Comparison of ENCODE assay signal across 1 cellular context in the genomic region with DNA sequence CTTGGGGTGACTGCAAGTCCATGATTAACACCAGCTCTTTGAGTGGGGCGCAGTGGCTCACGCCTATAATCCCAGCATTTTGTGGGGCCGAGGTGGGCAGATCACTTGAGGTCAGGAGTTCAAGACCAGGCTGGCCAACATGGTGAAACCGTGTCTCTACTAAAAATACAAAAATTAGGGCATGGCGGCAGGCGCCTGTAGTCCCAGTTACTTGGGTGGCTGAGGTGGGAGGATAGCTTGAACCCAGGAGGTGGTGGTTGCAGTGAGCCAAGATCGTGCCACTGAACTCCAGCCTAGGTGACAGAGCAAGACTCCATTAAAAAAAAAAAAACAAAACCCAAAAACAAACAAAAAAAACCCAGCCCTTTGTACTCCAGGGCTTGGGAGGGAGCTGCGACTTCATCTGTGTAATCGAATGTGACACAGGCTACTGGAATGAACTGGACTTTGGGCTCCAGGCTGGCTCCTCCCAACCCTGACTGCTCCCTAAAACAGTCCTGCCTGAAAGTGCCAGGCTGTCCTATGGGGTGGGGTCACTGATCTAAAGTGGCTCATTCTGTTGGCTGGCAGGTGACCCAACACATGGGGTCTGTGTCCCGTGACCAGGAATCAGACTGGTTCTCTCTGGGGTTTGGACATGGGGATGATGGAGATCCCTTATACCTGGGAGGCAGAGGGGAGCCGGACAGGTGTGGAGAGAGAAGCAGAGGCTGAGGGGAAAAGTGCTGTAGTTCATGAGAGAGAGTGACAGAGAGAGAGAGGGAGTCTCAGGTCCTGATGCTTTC.
TF ChIP-seq lines count a peak whose summit lies in the region.

No MANE protein-coding gene starts in this region.

TF ChIP-seq in HepG2, 621 proteins besides CTCF, POLR2A, EP300 and RAD21 (continued from another document and continues in another):
- TF ChIP-seq TAF15 (IDR thresholded peaks at IDR 0.05; ENCODE audit: low read depth, low read length, poor library complexity, severe bottlenecking) (no peak), ZNF781 (CRISPR knock-in tag; IDR thresholded peaks at IDR 0.05; ENCODE audit: borderline replicate concordance, not compliant biosample characterization) (no peak), ONECUT2 (CRISPR knock-in tag; IDR thresholded peaks at IDR 0.05) (no peak), ZNF510 (CRISPR knock-in tag; IDR thresholded peaks at IDR 0.05; ENCODE audit: low read depth) (no peak), SALL2 (CRISPR knock-in tag; IDR thresholded peaks at IDR 0.05) (no peak), ZNF30 (CRISPR knock-in tag; IDR thresholded peaks at IDR 0.05) (no peak), ZFP90 (CRISPR knock-in tag; IDR thresholded peaks at IDR 0.05; ENCODE audit: borderline replicate concordance) (no peak), ZNF709 (CRISPR knock-in tag; IDR thresholded peaks at IDR 0.05) (no peak), ZNF660 (CRISPR knock-in tag; IDR thresholded peaks at IDR 0.05; ENCODE audit: borderline replicate concordance, low read depth) (no peak), SIX4 (CRISPR knock-in tag; IDR thresholded peaks at IDR 0.05) (no peak), EZH2 (conservative IDR thresholded peaks at IDR 0.05; ENCODE audit: low read depth, low read length) (no peak), ZNF557 (CRISPR knock-in tag; IDR thresholded peaks at IDR 0.05) (0 out of 2 replicates have a peak, but pooled peaks have one; percentile 5), DPF2 (CRISPR knock-in tag; IDR thresholded peaks at IDR 0.05; ENCODE audit: borderline replicate concordance, low read depth) (peak; percentile 74; the same call in 1 of the 2 replicates), FOXK1 (CRISPR knock-in tag; IDR thresholded peaks at IDR 0.05; ENCODE audit: borderline replicate concordance, low read depth) (no peak; the same call in 1 of the 2 replicates), ZNF230 (CRISPR knock-in tag; IDR thresholded peaks at IDR 0.05) (no peak), RFX5 (IDR thresholded peaks at IDR 0.05; ENCODE audit: low read depth, low read length) (no peak), DMAP1 (CRISPR knock-in tag; IDR thresholded peaks at IDR 0.05) (no peak), GZF1 (CRISPR knock-in tag; IDR thresholded peaks at IDR 0.05) (0 out of 2 replicates have a peak, but pooled peaks have one; percentile 35), ZNF556 (CRISPR knock-in tag; IDR thresholded peaks at IDR 0.05; ENCODE audit: borderline replicate concordance) (no peak), SMAD9 (CRISPR knock-in tag; IDR thresholded peaks at IDR 0.05) (no peak), ZNF670 (CRISPR knock-in tag; IDR thresholded peaks at IDR 0.05; ENCODE audit: borderline replicate concordance) (0 out of 2 replicates have a peak, but pooled peaks have one; percentile 62), ZNF205 (CRISPR knock-in tag; IDR thresholded peaks at IDR 0.05) (no peak), ZMYM3 (CRISPR knock-in tag; IDR thresholded peaks at IDR 0.05) (peak; percentile 65; the same call in 1 of the 2 replicates), CC2D1A (CRISPR knock-in tag; IDR thresholded peaks at IDR 0.05) (no peak), MEIS1 (CRISPR knock-in tag; IDR thresholded peaks at IDR 0.05; ENCODE audit: borderline replicate concordance) (no peak), ATF7-NPFF (CRISPR knock-in tag; IDR thresholded peaks at IDR 0.05; ENCODE audit: low read depth) (no peak), ZKSCAN5 (CRISPR knock-in tag; IDR thresholded peaks at IDR 0.05) (no peak), BHLHE40 (IDR thresholded peaks at IDR 0.05; ENCODE audit: low read length) (peak; percentile 73), ZNF468 (CRISPR knock-in tag; IDR thresholded peaks at IDR 0.05) (no peak), CBX2 (IDR thresholded peaks at IDR 0.05; ENCODE audit: low read depth, low read length) (no peak), CBX2 (CRISPR knock-in tag; IDR thresholded peaks at IDR 0.05; ENCODE audit: low read depth) (no peak), MBNL3 (CRISPR knock-in tag; conservative IDR thresholded peaks at IDR 0.05) (no peak), ZNF605 (CRISPR knock-in tag; IDR thresholded peaks at IDR 0.05) (peak; percentile 81), MAFF (IDR thresholded peaks at IDR 0.05; ENCODE audit: low read depth, low read length) (no peak), ZNF891 (CRISPR knock-in tag; IDR thresholded peaks at IDR 0.05) (no peak), ZNF644 (CRISPR knock-in tag; IDR thresholded peaks at IDR 0.05; ENCODE audit: low read depth) (peak; percentile 17; the same call in 1 of the 2 replicates), GFI1 (CRISPR knock-in tag; IDR thresholded peaks at IDR 0.05; ENCODE audit: borderline replicate concordance) (peak; percentile 74; the same call in 1 of the 2 replicates), TBX2 (CRISPR knock-in tag; IDR thresholded peaks at IDR 0.05; ENCODE audit: borderline replicate concordance) (peak; percentile 84)
- TF ChIP-seq, protein P1, sequence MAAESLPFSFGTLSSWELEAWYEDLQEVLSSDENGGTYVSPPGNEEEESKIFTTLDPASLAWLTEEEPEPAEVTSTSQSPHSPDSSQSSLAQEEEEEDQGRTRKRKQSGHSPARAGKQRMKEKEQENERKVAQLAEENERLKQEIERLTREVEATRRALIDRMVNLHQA (CRISPR knock-in tag; IDR thresholded peaks at IDR 0.05): no peak
- TF ChIP-seq, protein P2, sequence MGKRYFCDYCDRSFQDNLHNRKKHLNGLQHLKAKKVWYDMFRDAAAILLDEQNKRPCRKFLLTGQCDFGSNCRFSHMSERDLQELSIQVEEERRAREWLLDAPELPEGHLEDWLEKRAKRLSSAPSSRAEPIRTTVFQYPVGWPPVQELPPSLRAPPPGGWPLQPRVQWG (CRISPR knock-in tag; IDR thresholded peaks at IDR 0.05; ENCODE audit: borderline replicate concordance, low read depth): no peak
- TF ChIP-seq, protein P3, sequence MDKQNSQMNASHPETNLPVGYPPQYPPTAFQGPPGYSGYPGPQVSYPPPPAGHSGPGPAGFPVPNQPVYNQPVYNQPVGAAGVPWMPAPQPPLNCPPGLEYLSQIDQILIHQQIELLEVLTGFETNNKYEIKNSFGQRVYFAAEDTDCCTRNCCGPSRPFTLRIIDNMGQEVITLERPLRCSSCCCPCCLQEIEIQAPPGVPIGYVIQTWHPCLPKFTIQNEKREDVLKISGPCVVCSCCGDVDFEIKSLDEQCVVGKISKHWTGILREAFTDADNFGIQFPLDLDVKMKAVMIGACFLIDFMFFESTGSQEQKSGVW (CRISPR knock-in tag; IDR thresholded peaks at IDR 0.05; ENCODE audit: borderline replicate concordance): no peak
- TF ChIP-seq, protein P4, sequence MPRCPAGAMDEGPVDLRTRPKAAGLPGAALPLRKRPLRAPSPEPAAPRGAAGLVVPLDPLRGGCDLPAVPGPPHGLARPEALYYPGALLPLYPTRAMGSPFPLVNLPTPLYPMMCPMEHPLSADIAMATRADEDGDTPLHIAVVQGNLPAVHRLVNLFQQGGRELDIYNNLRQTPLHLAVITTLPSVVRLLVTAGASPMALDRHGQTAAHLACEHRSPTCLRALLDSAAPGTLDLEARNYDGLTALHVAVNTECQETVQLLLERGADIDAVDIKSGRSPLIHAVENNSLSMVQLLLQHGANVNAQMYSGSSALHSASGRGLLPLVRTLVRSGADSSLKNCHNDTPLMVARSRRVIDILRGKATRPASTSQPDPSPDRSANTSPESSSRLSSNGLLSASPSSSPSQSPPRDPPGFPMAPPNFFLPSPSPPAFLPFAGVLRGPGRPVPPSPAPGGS (CRISPR knock-in tag; IDR thresholded peaks at IDR 0.05): no peak
- TF ChIP-seq, protein P5, sequence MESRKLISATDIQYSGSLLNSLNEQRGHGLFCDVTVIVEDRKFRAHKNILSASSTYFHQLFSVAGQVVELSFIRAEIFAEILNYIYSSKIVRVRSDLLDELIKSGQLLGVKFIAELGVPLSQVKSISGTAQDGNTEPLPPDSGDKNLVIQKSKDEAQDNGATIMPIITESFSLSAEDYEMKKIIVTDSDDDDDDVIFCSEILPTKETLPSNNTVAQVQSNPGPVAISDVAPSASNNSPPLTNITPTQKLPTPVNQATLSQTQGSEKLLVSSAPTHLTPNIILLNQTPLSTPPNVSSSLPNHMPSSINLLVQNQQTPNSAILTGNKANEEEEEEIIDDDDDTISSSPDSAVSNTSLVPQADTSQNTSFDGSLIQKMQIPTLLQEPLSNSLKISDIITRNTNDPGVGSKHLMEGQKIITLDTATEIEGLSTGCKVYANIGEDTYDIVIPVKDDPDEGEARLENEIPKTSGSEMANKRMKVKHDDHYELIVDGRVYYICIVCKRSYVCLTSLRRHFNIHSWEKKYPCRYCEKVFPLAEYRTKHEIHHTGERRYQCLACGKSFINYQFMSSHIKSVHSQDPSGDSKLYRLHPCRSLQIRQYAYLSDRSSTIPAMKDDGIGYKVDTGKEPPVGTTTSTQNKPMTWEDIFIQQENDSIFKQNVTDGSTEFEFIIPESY (CRISPR knock-in tag; IDR thresholded peaks at IDR 0.05): no peak
- TF ChIP-seq, protein P6, sequence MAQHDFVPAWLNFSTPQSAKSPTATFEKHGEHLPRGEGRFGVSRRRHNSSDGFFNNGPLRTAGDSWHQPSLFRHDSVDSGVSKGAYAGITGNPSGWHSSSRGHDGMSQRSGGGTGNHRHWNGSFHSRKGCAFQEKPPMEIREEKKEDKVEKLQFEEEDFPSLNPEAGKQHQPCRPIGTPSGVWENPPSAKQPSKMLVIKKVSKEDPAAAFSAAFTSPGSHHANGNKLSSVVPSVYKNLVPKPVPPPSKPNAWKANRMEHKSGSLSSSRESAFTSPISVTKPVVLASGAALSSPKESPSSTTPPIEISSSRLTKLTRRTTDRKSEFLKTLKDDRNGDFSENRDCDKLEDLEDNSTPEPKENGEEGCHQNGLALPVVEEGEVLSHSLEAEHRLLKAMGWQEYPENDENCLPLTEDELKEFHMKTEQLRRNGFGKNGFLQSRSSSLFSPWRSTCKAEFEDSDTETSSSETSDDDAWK (CRISPR knock-in tag; IDR thresholded peaks at IDR 0.05): no peak
- TF ChIP-seq, protein P7, sequence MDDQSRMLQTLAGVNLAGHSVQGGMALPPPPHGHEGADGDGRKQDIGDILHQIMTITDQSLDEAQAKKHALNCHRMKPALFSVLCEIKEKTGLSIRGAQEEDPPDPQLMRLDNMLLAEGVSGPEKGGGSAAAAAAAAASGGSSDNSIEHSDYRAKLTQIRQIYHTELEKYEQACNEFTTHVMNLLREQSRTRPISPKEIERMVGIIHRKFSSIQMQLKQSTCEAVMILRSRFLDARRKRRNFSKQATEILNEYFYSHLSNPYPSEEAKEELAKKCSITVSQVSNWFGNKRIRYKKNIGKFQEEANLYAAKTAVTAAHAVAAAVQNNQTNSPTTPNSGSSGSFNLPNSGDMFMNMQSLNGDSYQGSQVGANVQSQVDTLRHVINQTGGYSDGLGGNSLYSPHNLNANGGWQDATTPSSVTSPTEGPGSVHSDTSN (CRISPR knock-in tag; IDR thresholded peaks at IDR 0.05; ENCODE audit: borderline replicate concordance): no peak
- TF ChIP-seq, protein P8, sequence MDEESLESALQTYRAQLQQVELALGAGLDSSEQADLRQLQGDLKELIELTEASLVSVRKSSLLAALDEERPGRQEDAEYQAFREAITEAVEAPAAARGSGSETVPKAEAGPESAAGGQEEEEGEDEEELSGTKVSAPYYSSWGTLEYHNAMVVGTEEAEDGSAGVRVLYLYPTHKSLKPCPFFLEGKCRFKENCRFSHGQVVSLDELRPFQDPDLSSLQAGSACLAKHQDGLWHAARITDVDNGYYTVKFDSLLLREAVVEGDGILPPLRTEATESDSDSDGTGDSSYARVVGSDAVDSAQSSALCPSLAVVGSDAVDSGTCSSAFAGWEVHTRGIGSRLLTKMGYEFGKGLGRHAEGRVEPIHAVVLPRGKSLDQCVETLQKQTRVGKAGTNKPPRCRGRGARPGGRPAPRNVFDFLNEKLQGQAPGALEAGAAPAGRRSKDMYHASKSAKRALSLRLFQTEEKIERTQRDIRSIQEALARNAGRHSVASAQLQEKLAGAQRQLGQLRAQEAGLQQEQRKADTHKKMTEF (CRISPR knock-in tag; IDR thresholded peaks at IDR 0.05): no peak
- TF ChIP-seq, protein P9, sequence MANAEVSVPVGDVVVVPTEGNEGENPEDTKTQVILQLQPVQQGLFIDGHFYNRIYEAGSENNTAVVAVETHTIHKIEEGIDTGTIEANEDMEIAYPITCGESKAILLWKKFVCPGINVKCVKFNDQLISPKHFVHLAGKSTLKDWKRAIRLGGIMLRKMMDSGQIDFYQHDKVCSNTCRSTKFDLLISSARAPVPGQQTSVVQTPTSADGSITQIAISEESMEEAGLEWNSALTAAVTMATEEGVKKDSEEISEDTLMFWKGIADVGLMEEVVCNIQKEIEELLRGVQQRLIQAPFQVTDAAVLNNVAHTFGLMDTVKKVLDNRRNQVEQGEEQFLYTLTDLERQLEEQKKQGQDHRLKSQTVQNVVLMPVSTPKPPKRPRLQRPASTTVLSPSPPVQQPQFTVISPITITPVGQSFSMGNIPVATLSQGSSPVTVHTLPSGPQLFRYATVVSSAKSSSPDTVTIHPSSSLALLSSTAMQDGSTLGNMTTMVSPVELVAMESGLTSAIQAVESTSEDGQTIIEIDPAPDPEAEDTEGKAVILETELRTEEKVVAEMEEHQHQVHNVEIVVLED (CRISPR knock-in tag; IDR thresholded peaks at IDR 0.05; ENCODE audit: borderline replicate concordance): no peak
- TF ChIP-seq, protein P10, sequence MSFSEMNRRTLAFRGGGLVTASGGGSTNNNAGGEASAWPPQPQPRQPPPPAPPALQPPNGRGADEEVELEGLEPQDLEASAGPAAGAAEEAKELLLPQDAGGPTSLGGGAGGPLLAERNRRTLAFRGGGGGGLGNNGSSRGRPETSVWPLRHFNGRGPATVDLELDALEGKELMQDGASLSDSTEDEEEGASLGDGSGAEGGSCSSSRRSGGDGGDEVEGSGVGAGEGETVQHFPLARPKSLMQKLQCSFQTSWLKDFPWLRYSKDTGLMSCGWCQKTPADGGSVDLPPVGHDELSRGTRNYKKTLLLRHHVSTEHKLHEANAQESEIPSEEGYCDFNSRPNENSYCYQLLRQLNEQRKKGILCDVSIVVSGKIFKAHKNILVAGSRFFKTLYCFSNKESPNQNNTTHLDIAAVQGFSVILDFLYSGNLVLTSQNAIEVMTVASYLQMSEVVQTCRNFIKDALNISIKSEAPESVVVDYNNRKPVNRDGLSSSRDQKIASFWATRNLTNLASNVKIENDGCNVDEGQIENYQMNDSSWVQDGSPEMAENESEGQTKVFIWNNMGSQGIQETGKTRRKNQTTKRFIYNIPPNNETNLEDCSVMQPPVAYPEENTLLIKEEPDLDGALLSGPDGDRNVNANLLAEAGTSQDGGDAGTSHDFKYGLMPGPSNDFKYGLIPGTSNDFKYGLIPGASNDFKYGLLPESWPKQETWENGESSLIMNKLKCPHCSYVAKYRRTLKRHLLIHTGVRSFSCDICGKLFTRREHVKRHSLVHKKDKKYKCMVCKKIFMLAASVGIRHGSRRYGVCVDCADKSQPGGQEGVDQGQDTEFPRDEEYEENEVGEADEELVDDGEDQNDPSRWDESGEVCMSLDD (CRISPR knock-in tag; IDR thresholded peaks at IDR 0.05; ENCODE audit: borderline replicate concordance): peak; percentile 70; the same call in 1 of the 2 replicates
- TF ChIP-seq, protein P11, sequence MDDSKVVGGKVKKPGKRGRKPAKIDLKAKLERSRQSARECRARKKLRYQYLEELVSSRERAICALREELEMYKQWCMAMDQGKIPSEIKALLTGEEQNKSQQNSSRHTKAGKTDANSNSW (CRISPR knock-in tag; IDR thresholded peaks at IDR 0.05; ENCODE audit: borderline replicate concordance): no peak
- TF ChIP-seq, protein P12, sequence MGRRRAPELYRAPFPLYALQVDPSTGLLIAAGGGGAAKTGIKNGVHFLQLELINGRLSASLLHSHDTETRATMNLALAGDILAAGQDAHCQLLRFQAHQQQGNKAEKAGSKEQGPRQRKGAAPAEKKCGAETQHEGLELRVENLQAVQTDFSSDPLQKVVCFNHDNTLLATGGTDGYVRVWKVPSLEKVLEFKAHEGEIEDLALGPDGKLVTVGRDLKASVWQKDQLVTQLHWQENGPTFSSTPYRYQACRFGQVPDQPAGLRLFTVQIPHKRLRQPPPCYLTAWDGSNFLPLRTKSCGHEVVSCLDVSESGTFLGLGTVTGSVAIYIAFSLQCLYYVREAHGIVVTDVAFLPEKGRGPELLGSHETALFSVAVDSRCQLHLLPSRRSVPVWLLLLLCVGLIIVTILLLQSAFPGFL (CRISPR knock-in tag; IDR thresholded peaks at IDR 0.05): no peak
